Comparison of ENCODE assay signal across 7 cellular contexts in the genomic region with DNA sequence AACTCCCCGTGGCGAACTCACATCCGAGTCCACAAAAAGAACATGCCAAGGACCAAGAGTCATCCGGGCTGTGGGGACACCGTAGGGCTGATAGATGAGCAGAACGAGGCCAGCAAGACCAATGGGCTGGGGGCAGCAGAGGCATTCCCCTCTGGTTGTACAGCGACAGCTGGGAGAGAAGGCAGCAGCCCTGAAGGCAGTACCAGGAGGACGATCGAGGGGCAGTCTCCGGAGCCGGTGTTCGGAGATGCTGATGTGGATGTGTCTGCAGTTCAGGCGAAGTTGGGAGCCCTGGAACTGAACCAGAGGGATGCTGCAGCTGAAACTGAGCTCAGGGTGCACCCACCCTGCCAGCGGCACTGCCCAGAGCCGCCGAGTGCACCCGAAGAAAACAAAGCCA.
"Had no signal": no experiment of that assay in that cellular context is flagged by ENCODE, and none has a peak within 500 bp of the region (broad histone marks: within the 10 kb centered on the region; RNA-seq: fewer than 3 reads in every experiment).

No MANE protein-coding gene starts in this region.

- ATAC-seq: GM23338, HepG2, K562 had no signal

- H3K27ac ChIP-seq: HL-60 had no signal

- DNase-seq: H9, HCEC 1CT, KG1 had no signal

- H3K4me2 ChIP-seq: GM23338 had no signal

- H3K9me3 Mint-ChIP-seq: GM23338, H9 had no signal

- H3K4me3 Mint-ChIP-seq: GM23338, H9 had no signal

- H2AFZ ChIP-seq: GM23338 had no signal

- H3K27ac Mint-ChIP-seq: GM23338, H9 had no signal

- H3K4me3 ChIP-seq: GM23338, K562 had no signal

- H3K4me1 Mint-ChIP-seq: GM23338, H9 had no signal
